20 cellular contexts compared by ENCODE assay signal in genomic region chr22:46851311-46851710, GRCh38.
"Had no signal": no experiment of that assay in that cellular context is flagged by ENCODE, and none has a peak within 500 bp of the region (broad histone marks: within the 10 kb centered on the region; RNA-seq: fewer than 3 reads in every experiment).

No MANE protein-coding gene starts in this region.

- DNase-seq: cortex of kidney; effector memory CD4-positive, alpha-beta T cell; gastrocnemius medialis; immature natural killer cell; kidney; left cardiac atrium; left ventricle myocardium inferior; lower lobe of right lung; mesendoderm; naive thymus-derived CD8-positive, alpha-beta T cell; ovary; sigmoid colon; small intestine; stimulated activated CD4-positive, alpha-beta T cell treated with anti-CD3 and anti-CD28 coated beads, Interleukin-12 subunit alpha, Interleukin-12 subunit beta, amount 100 ng/mL, for 4 hours; stimulated activated naive CD4-positive, alpha-beta T cell treated with Interleukin-2 at 50 U/mL for 16 hours; tibial artery; upper lobe of right lung had no signal

- H3K4me3 ChIP-seq: esophagus muscularis mucosa, gastrocnemius medialis, left ventricle myocardium inferior, lower lobe of right lung, ovary, right atrium auricular region, sigmoid colon, tibial artery, upper lobe of right lung had no signal

- H3K9me3 ChIP-seq: esophagus muscularis mucosa, gastrocnemius medialis, left ventricle myocardium inferior, lower lobe of right lung, ovary, right atrium auricular region, sigmoid colon, tibial artery, upper lobe of right lung had no signal

- H3K4me1 ChIP-seq: right atrium auricular region, tibial artery, upper lobe of right lung had no signal

- H3K27me3 ChIP-seq: esophagus muscularis mucosa, gastrocnemius medialis, ovary, right atrium auricular region, sigmoid colon, tibial artery, upper lobe of right lung had no signal

- H3K27ac ChIP-seq: epithelial cell of prostate, esophagus muscularis mucosa, gastrocnemius medialis, left ventricle myocardium inferior, lower lobe of right lung, ovary, right atrium auricular region, sigmoid colon, tibial artery, upper lobe of right lung had no signal

- FAIRE-seq: kidney, small intestine had no signal

- ATAC-seq: gastrocnemius medialis; left cardiac atrium; lower lobe of right lung; naive thymus-derived CD8-positive, alpha-beta T cell; upper lobe of right lung had no signal

- H3K36me3 ChIP-seq: ovary, right atrium auricular region, sigmoid colon had no signal
